8 cellular contexts compared by ENCODE assay signal in genomic region chr5:131169810-131170539, GRCh38. TPM values are rescaled to one million over a fixed set of nuclear protein-coding genes. Genes with fewer than 3 reads are reported as not detected.
DNase-seq lines count a peak whose midpoint lies in the region; ATAC-seq and TF ChIP-seq lines count a peak whose summit lies in the region.

No MANE protein-coding gene starts in this region.

- H3K27ac ChIP-seq in Karpas-422 (ENCODE audit: low read length): peak overlapping the region; percentile 85
- H3K27ac ChIP-seq in neural cell (ENCODE audit: low read length): peak overlapping the region; percentile 81

- H3F3A ChIP-seq in neural cell (ENCODE audit: insufficient read depth, low read length, poor library complexity, severe bottlenecking): peaks cover 4% of the 10 kb centered on the region

- H3K27me3 Mint-ChIP-seq in CD14-positive monocyte (ENCODE audit: low read depth in 3 of 3): peaks cover 0 to 4% (median 0%) of the 10 kb centered on the region in 3 donors

- no peaks in the 10 kb centered on the region for H4K20me1 ChIP-seq in Karpas-422 (ENCODE audit: insufficient read depth, low read depth, low read length)
- H4K20me1 ChIP-seq in neural cell (ENCODE audit: insufficient read depth): no peaks in the 10 kb centered on the region

- H3K4me1 Mint-ChIP-seq in CD14-positive monocyte: peaks cover 33% of the 10 kb centered on the region

- H3K4me2 ChIP-seq in Karpas-422 (ENCODE audit: low read depth, low read length, poor library complexity, severe bottlenecking) (peak overlapping the region; percentile 97), neural cell (ENCODE audit: low read length) (peak overlapping the region; percentile 90)

- no peaks in the 10 kb centered on the region for H3K9me3 ChIP-seq in Karpas-422 (ENCODE audit: low read length)
- no peaks in the 10 kb centered on the region for H3K9me3 ChIP-seq in neural cell (ENCODE audit: low read length)

- H3K4me1 ChIP-seq in Karpas-422 (ENCODE audit: low read length): peaks cover 41% of the 10 kb centered on the region

- TF ChIP-seq EP300 in neural cell (conservative IDR thresholded peaks at IDR 0.05; ENCODE audit: poor library complexity, severe bottlenecking): no peak

- ATAC-seq in HG02763 (IDR thresholded peaks at IDR 0.05; ENCODE audit: unreplicated experiment): no peak

- H3K4me3 ChIP-seq in Karpas-422 (ENCODE audit: low read length) (peak overlapping the region; percentile 76), neural cell (ENCODE audit: low read length) (peak overlapping the region; percentile 86)

- peak overlapping the region; percentile 75 to 96 (median 93) for H3K27ac Mint-ChIP-seq in CD14-positive monocyte

- H3K36me3 Mint-ChIP-seq in CD14-positive monocyte: no peaks in the 10 kb centered on the region

- H3K36me3 ChIP-seq in Karpas-422 (ENCODE audit: insufficient read depth, low read length) (no peaks in the 10 kb centered on the region), neural cell (ENCODE audit: insufficient read depth, low read length) (no peaks in the 10 kb centered on the region)

- no peaks in the 10 kb centered on the region for H3K9me3 Mint-ChIP-seq in CD14-positive monocyte

- no peak for TF ChIP-seq CTCF in CD14-positive monocyte (IDR thresholded peaks at IDR 0.05)
- TF ChIP-seq CTCF in neural cell (IDR thresholded peaks at IDR 0.05; ENCODE audit: poor library complexity, severe bottlenecking): no peak

- peak overlapping the region; percentile 94 to 96 for H3K4me3 Mint-ChIP-seq in CD14-positive monocyte

- intact Hi-C loops in CD14-positive monocyte (cut with micrococcal nuclease): loop anchor here (5.0 to 10.0 kb wide), 2 partner anchors 82 to 85 kb away; no protein-coding TSS in a partner anchor

- H2AFZ ChIP-seq in Karpas-422 (ENCODE audit: low read length) (no peak overlapping the region), neural cell (ENCODE audit: low read depth, low read length) (peak overlapping the region; percentile 99)

- peak overlapping the region; percentile 81 for H3K9ac ChIP-seq in Karpas-422 (ENCODE audit: low read length)
- H3K9ac ChIP-seq in neural cell (ENCODE audit: low read length): peak overlapping the region; percentile 83

- no peak for TF ChIP-seq RAD21 in neural cell (conservative IDR thresholded peaks at IDR 0.05)

- DNase-seq in CD14-positive monocyte (ENCODE audit: low spot score): no peak
- no peak for DNase-seq in Karpas-422
- DNase-seq in dermis blood vessel endothelial cell: peak; percentile 22
- no peak for DNase-seq in nucleus accumbens (lab: John Stamatoyannopoulos, UW)
- DNase-seq in Ammon's horn (ENCODE audit: low spot score): no peak
- DNase-seq in NCI-H1417 treated with DMSO at 0.1 percent for 48 hours (lab: John Stamatoyannopoulos, UW): no peak

- H3K79me2 ChIP-seq in Karpas-422 (ENCODE audit: low read length): peaks cover 45% of the 10 kb centered on the region
- H3K79me2 ChIP-seq in neural cell (replicated peaks; ENCODE audit: insufficient read depth, low read length): no peaks in the 10 kb centered on the region

- H3K27me3 ChIP-seq in Karpas-422 (ENCODE audit: low read length) (no peaks in the 10 kb centered on the region), neural cell (ENCODE audit: insufficient read depth, low read depth, low read length) (no peaks in the 10 kb centered on the region)

- no peaks in the 10 kb centered on the region for H3K9me2 ChIP-seq in Karpas-422 (replicated peaks; ENCODE audit: insufficient read depth, low read length)
- no peaks in the 10 kb centered on the region for H3K9me2 ChIP-seq in neural cell (ENCODE audit: insufficient read depth, low read length)

TF ChIP-seq in neural cell, 6 proteins besides CTCF, POLR2A, EP300 and RAD21:
- no peak for TF ChIP-seq EZH2 (IDR thresholded peaks at IDR 0.05; ENCODE audit: borderline replicate concordance, insufficient read depth, low read length, poor library complexity, severe bottlenecking)
- no peak for TF ChIP-seq SMC3 (conservative IDR thresholded peaks at IDR 0.05; ENCODE audit: poor library complexity)
- no peak for TF ChIP-seq MXI1 (conservative IDR thresholded peaks at IDR 0.05; ENCODE audit: poor library complexity, severe bottlenecking)
- no peak for TF ChIP-seq REST (IDR thresholded peaks at IDR 0.05; ENCODE audit: borderline replicate concordance)
- TF ChIP-seq TAF1 (IDR thresholded peaks at IDR 0.05; ENCODE audit: low read depth): no peak
- no peak for TF ChIP-seq POLR2AphosphoS5 (IDR thresholded peaks at IDR 0.05)
TF ChIP-seq in neural cell: peak in this region for 0.

RNA-seq across cellular contexts. Expression of gene LYRM7, which starts 0.8 kb away (rescaled TPM):
- polyA plus RNA-seq in CD14-positive monocyte: 1 to 10 TPM; 3.1 to 3.2 TPM
- total RNA-seq in Karpas-422 (2014; rRNA removed; shearing (Covaris generic); ENCODE audit: low replicate concordance): 18.8 and 28.4 TPM in 2 replicates
- 3.4 and 6.5 TPM in 2 replicates for total RNA-seq in dermis blood vessel endothelial cell
- polyA plus RNA-seq in neural cell: 8.3 and 8.6 TPM in 2 replicates
- polyA minus RNA-seq in neural cell: 16.1 and 16.9 TPM in 2 replicates

RNA-seq across cellular contexts. Expression of gene HINT1, which starts 4.9 kb away (rescaled TPM):
- polyA plus RNA-seq in CD14-positive monocyte (100 to 1,000 TPM; 191 to 223 TPM), neural cell (617 and 706 TPM in 2 replicates)
- 220 and 522 TPM in 2 replicates for total RNA-seq in Karpas-422 (2014; rRNA removed; shearing (Covaris generic); ENCODE audit: low replicate concordance)
- 97.4 and 198 TPM in 2 replicates for total RNA-seq in dermis blood vessel endothelial cell
- polyA minus RNA-seq in neural cell: 129 and 144 TPM in 2 replicates
